Comparison of ENCODE assay signal across 9 cellular contexts in the genomic region with DNA sequence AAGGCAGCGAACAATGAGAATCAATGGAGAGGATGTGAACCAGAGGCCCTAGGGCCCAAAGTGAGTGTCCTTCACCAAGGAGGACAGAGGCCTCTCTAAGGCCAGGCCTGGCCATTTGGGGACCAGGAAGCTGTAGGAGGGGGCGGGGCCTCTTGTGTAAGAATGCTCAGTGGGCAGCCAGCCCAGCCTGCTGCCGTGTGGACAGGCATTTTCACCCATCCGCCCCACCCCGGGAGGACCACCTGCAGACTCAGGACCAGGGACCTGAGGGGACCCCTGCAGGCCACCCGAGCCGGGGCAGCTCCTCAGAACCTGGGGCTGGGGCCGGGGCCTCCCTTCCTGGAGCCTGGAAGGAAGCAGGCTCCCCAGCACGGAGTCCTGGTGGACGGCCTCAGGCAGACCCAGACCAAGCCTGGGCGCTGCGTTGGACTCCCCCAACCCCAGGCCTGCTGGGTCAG. TPM values are rescaled to one million over a fixed set of nuclear protein-coding genes. Genes with fewer than 3 reads are reported as not detected.
DNase-seq lines count a peak whose midpoint lies in the region; ATAC-seq and TF ChIP-seq lines count a peak whose summit lies in the region.
"Had no signal": no experiment of that assay in that cellular context is flagged by ENCODE, and none has a peak within 500 bp of the region (broad histone marks: within the 10 kb centered on the region; RNA-seq: fewer than 3 reads in every experiment).

No MANE protein-coding gene starts in this region.

- H3K4me1 Mint-ChIP-seq in T-cell = peaks cover 12 to 32% (median 27%) of the 10 kb centered on the region in 3 donors
- H3K4me1 Mint-ChIP-seq in progenitor cell of endocrine pancreas (ENCODE audit: low read depth) = peaks cover 4% of the 10 kb centered on the region

- peak; percentile 11 for TF ChIP-seq CTCF in progenitor cell of endocrine pancreas (IDR thresholded peaks at IDR 0.05; ENCODE audit: unreplicated experiment)
- TF ChIP-seq CTCF in A673 (conservative IDR thresholded peaks at IDR 0.05; ENCODE audit: low read depth, low read length) = no peak

- H3K36me3 Mint-ChIP-seq in T-cell (no peaks in the 10 kb centered on the region), progenitor cell of endocrine pancreas (ENCODE audit: insufficient read depth) (peaks cover 2% of the 10 kb centered on the region)

- H3K27ac Mint-ChIP-seq in T-cell (no peak overlapping the region), progenitor cell of endocrine pancreas (no peak overlapping the region)

- ATAC-seq in T-cell (replicated peaks in 1 of 4) = no peak
- no peak for ATAC-seq in HG02870 (IDR thresholded peaks at IDR 0.05; ENCODE audit: unreplicated experiment)
- ATAC-seq in GM21786 (IDR thresholded peaks at IDR 0.05; ENCODE audit: unreplicated experiment) = no peak

- DNase-seq in ELR (ENCODE audit: low read depth) (peak; percentile 47), T-cell (no peak), globus pallidus (ENCODE audit: low spot score) (peak; percentile 47), progenitor cell of endocrine pancreas (ENCODE audit: low spot score, unreplicated experiment) (no peak), NCI-H128 (lab: John Stamatoyannopoulos, UW; ENCODE audit: unreplicated experiment) (no peak), A673 (ENCODE audit: low spot score) (no peak)
- DNase-seq: NCI-H1436 treated with DMSO at 0.1 percent for 48 hours had no signal

- H3K36me3 ChIP-seq in A673 (ENCODE audit: insufficient read depth, low read length, poor library complexity, severe bottlenecking) = no peaks in the 10 kb centered on the region

- no TSS peak for BruUV-seq in A673 (replicated peaks; lab: Mats Ljungman, UMichigan)

- no peaks in the 10 kb centered on the region for H3K4me1 ChIP-seq in A673 (ENCODE audit: insufficient read depth, low read length, poor library complexity, severe bottlenecking)

- H3K9me3 Mint-ChIP-seq in T-cell = no peaks in the 10 kb centered on the region
- H3K9me3 Mint-ChIP-seq in progenitor cell of endocrine pancreas (ENCODE audit: low read depth) = no peaks in the 10 kb centered on the region

- no peak overlapping the region for H3K27ac ChIP-seq in A673 (ENCODE audit: low read depth, low read length, poor library complexity, severe bottlenecking)

- no peak overlapping the region for H3K4me3 ChIP-seq in A673 (ENCODE audit: low read depth, low read length, poor library complexity, severe bottlenecking)

- no peaks in the 10 kb centered on the region for H3K27me3 ChIP-seq in A673 (replicated peaks; ENCODE audit: insufficient read depth, low read depth, low read length, poor library complexity)

- H3K27me3 Mint-ChIP-seq in T-cell (peaks cover 4 to 5% of the 10 kb centered on the region in 2 donors), progenitor cell of endocrine pancreas (peaks cover 5% of the 10 kb centered on the region)

- POLR2A ChIA-PET in T-cell (lab: Charles Lee) = no interaction called here
- POLR2A ChIA-PET in A673 (lab: Charles Lee; ENCODE audit: low non-redundant PET) = no interaction called here

- H3K9me3 ChIP-seq in A673 (ENCODE audit: low read depth, low read length, poor library complexity, severe bottlenecking) = no peaks in the 10 kb centered on the region

- peak overlapping the region in 2 of 3 donors; percentile 43 to 75 for H3K4me3 Mint-ChIP-seq in T-cell
- H3K4me3 Mint-ChIP-seq in progenitor cell of endocrine pancreas (ENCODE audit: low read depth) = peak overlapping the region; percentile 42

- intact Hi-C loops in A673 (cut with micrococcal nuclease; ENCODE audit: unreplicated experiment) = no loop called here

- CTCF ChIA-PET in T-cell (lab: Charles Lee) = no interaction called here
- CTCF ChIA-PET in A673 (lab: Charles Lee) = no interaction called here

RNA-seq across cellular contexts. Expression of a gene that starts 1.7 kb away (rescaled TPM):
- 100 to 1,000 TPM; 116 to 213 (median 175) TPM for total RNA-seq in T-cell
- 39.4 and 42.1 TPM in 2 replicates for total RNA-seq in progenitor cell of endocrine pancreas
- total RNA-seq in A673 (2021) = 63.9 and 68.2 TPM in 2 replicates

RNA-seq across cellular contexts. Expression of a gene that starts 13.5 kb away (rescaled TPM):
- under 1 TPM in 3 of 5 donors, not detected in 2; 0.16 to 0.32 (median 0.26) TPM for total RNA-seq in T-cell
- total RNA-seq in progenitor cell of endocrine pancreas = 6.2 and 6.3 TPM in 2 replicates
- total RNA-seq in A673 (2021) = 7.6 and 9.1 TPM in 2 replicates

RNA-seq across cellular contexts. Expression of a gene that starts 16.8 kb away (rescaled TPM):
- total RNA-seq in T-cell (10 to 100 TPM; 28.9 to 51.0 (median 46.1) TPM), progenitor cell of endocrine pancreas (24.3 and 24.7 TPM in 2 replicates), A673 (2021) (39.2 and 41.3 TPM in 2 replicates)

Comparison
In these comparisons a context has a peak if more than half of its experiments do, and no peak if none do; other contexts are left out.
1. DNase-seq: peak in ELR (single experiment) and globus pallidus (single experiment); none in T-cell (0 of 34), progenitor cell of endocrine pancreas (single experiment), NCI-H128 (single experiment) and A673 (single experiment).